21 cellular contexts compared by ENCODE assay signal in genomic region chr3:53181528-53181927, GRCh38.
"Had no signal": no experiment of that assay in that cellular context is flagged by ENCODE, and none has a peak within 500 bp of the region (broad histone marks: within the 10 kb centered on the region; RNA-seq: fewer than 3 reads in every experiment).

No MANE protein-coding gene starts in this region.

- H3K4me1 Mint-ChIP-seq: nephron, WTC11 had no signal

- H3K4me1 ChIP-seq: body of pancreas, psoas muscle, sigmoid colon had no signal

- H3K27me3 ChIP-seq: body of pancreas, sigmoid colon had no signal

- H3K9me3 Mint-ChIP-seq: central memory CD8-positive, alpha-beta T cell; effector memory CD8-positive, alpha-beta T cell; nephron; WTC11 had no signal

- H3K27ac ChIP-seq: body of pancreas, epithelial cell of prostate, psoas muscle, sigmoid colon, thoracic aorta had no signal

- H3K27me3 Mint-ChIP-seq: activated naive CD8-positive, alpha-beta T cell; central memory CD8-positive, alpha-beta T cell; effector memory CD8-positive, alpha-beta T cell had no signal

- H3K27ac Mint-ChIP-seq: activated CD8-positive, alpha-beta T cell treated with anti-CD3 and anti-CD28 coated beads, Interleukin-2, amount 10 ng/mL, durations not matched to agents 7 days and 5 days; activated naive CD8-positive, alpha-beta T cell; nephron; WTC11 had no signal

- H3K4me3 Mint-ChIP-seq: activated CD8-positive, alpha-beta T cell treated with anti-CD3 and anti-CD28 coated beads, Interleukin-2, amount 10 ng/mL, durations not matched to agents 7 days and 5 days; activated naive CD8-positive, alpha-beta T cell; central memory CD8-positive, alpha-beta T cell; effector memory CD8-positive, alpha-beta T cell; nephron; WTC11 had no signal

- ATAC-seq: activated CD8-positive, alpha-beta T cell treated with anti-CD3 and anti-CD28 coated beads, Interleukin-2, amount 10 ng/mL, durations not matched to agents 7 days and 5 days; body of pancreas; psoas muscle; WTC11 had no signal

- DNase-seq: activated CD4-positive, alpha-beta T cell treated with anti-CD3 and anti-CD28 coated beads for 48 hours; activated CD8-positive, alpha-beta memory T cell treated with anti-CD3 and anti-CD28 coated beads, Interleukin-2, amount 50 U/mL, for 4 hours; activated CD8-positive, alpha-beta T cell treated with anti-CD3 and anti-CD28 coated beads, Interleukin-2, amount 10 ng/mL, durations not matched to agents 7 days and 5 days; activated gamma-delta T cell treated with Interleukin-2 at 50 U/mL for 16 hours; activated T-cell treated with anti-CD3 and anti-CD28 coated beads, Interleukin-2, amount 50 U/mL, for 48 hours; amniotic stem cell; body of pancreas; cortex of kidney; effector memory CD8-positive, alpha-beta T cell; foreskin melanocyte; head of caudate nucleus; psoas muscle; sigmoid colon; stimulated activated CD4-positive, alpha-beta T cell treated with anti-CD3 and anti-CD28 coated beads, Interleukin-1b, Interleukin-23, amount 100 ng/mL, for 48 hours had no signal

- FAIRE-seq: TTC549 had no signal

- H3K9me3 ChIP-seq: body of pancreas, psoas muscle, sigmoid colon, thoracic aorta had no signal

- H3K4me3 ChIP-seq: body of pancreas, psoas muscle, sigmoid colon, thoracic aorta had no signal
